In genomic region chr11:445765-446588, GRCh38 we compare ENCODE assay signal across 17 cellular contexts. TPM values are rescaled to one million over a fixed set of nuclear protein-coding genes. Genes with fewer than 3 reads are reported as not detected.
DNase-seq lines count a peak whose midpoint lies in the region; ATAC-seq, FAIRE-seq and TF ChIP-seq lines count a peak whose summit lies in the region.
"Had no signal": no experiment of that assay in that cellular context is flagged by ENCODE, and none has a peak within 500 bp of the region (broad histone marks: within the 10 kb centered on the region; RNA-seq: fewer than 3 reads in every experiment).

No MANE protein-coding gene starts in this region.

- FAIRE-seq in astrocyte (lab: Jason Lieb, UNC), result no peak
- FAIRE-seq: keratinocyte had no signal

- no peak overlapping the region for H3K27ac Mint-ChIP-seq in astrocyte (ENCODE audit: unreplicated experiment)
- H3K27ac Mint-ChIP-seq in endothelial cell (ENCODE audit: unreplicated experiment), result no peak overlapping the region
- no peak overlapping the region for H3K27ac Mint-ChIP-seq in CD8-positive, alpha-beta T cell

- H3K27me3 Mint-ChIP-seq in astrocyte (ENCODE audit: low read depth, unreplicated experiment) (no peaks in the 10 kb centered on the region), endothelial cell (ENCODE audit: unreplicated experiment) (peaks cover 4% of the 10 kb centered on the region)
- no peaks in the 10 kb centered on the region for H3K27me3 Mint-ChIP-seq in CD8-positive, alpha-beta T cell (ENCODE audit: low read depth)

- no peak overlapping the region for H2AFZ ChIP-seq in astrocyte (ENCODE audit: low read depth, low read length)

- no peak overlapping the region for H3K9ac ChIP-seq in astrocyte (ENCODE audit: low read length)

- peaks cover 6% of the 10 kb centered on the region for H3K4me1 ChIP-seq in astrocyte (ENCODE audit: insufficient read depth, low read length)
- H3K4me1 ChIP-seq in muscle layer of duodenum (ENCODE audit: control insufficient read depth in 1 of 2, insufficient read depth in 2 of 2, low read length in 2 of 2), result peaks cover 5 to 21% of the 10 kb centered on the region in 2 donors
- peaks cover 27% of the 10 kb centered on the region for H3K4me1 ChIP-seq in CD8-positive, alpha-beta T cell (ENCODE audit: insufficient read depth, low read length)

- H3K27me3 ChIP-seq in astrocyte (ENCODE audit: insufficient read depth, low read length) (no peaks in the 10 kb centered on the region), muscle layer of duodenum (ENCODE audit: low read depth, low read length) (no peaks in the 10 kb centered on the region)
- H3K27me3 ChIP-seq in CD8-positive, alpha-beta T cell (ENCODE audit: insufficient read depth, low read length), result no peaks in the 10 kb centered on the region
- H3K27me3 ChIP-seq: ascending aorta, testis had no signal

- peaks cover 13% of the 10 kb centered on the region for H3K79me2 ChIP-seq in astrocyte (ENCODE audit: insufficient read depth, low read length)

- H3K4me3 Mint-ChIP-seq in astrocyte (ENCODE audit: unreplicated experiment) (peak overlapping the region; percentile 54), endothelial cell (ENCODE audit: unreplicated experiment) (no peak overlapping the region)
- no peak overlapping the region for H3K4me3 Mint-ChIP-seq in CD8-positive, alpha-beta T cell
- H3K4me3 Mint-ChIP-seq: activated T-helper 1 cell treated with anti-CD3 and anti-CD28 coated beads, Interleukin-12 subunit alpha, Interleukin-12 subunit beta, Interleukin-2, Interleukin-4 antibody, amounts not matched to agents 30 ng/mL and 10 ng/mL and 1 ng/mL, durations not matched to agents 14 hours and 24 hours and 36 hours had no signal

- ATAC-seq in HG03571 (IDR thresholded peaks at IDR 0.05; ENCODE audit: unreplicated experiment), result no peak
- no peak for ATAC-seq in CD8-positive, alpha-beta T cell

- H3K9me3 Mint-ChIP-seq in astrocyte (ENCODE audit: unreplicated experiment) (no peaks in the 10 kb centered on the region), endothelial cell (ENCODE audit: unreplicated experiment) (no peaks in the 10 kb centered on the region)
- H3K9me3 Mint-ChIP-seq in CD8-positive, alpha-beta T cell, result no peaks in the 10 kb centered on the region
- H3K9me3 Mint-ChIP-seq: activated T-helper 1 cell treated with anti-CD3 and anti-CD28 coated beads, Interleukin-12 subunit alpha, Interleukin-12 subunit beta, Interleukin-2, Interleukin-4 antibody, amounts not matched to agents 30 ng/mL and 10 ng/mL and 1 ng/mL, durations not matched to agents 14 hours and 24 hours and 36 hours had no signal

- H3K9me3 ChIP-seq in astrocyte (ENCODE audit: insufficient read depth, low read depth, low read length), result no peaks in the 10 kb centered on the region
- H3K9me3 ChIP-seq in muscle layer of duodenum (ENCODE audit: control insufficient read depth in 1 of 2, low read length in 2 of 2), result no peaks in the 10 kb centered on the region
- H3K9me3 ChIP-seq in CD8-positive, alpha-beta T cell (ENCODE audit: low read length), result no peaks in the 10 kb centered on the region
- H3K9me3 ChIP-seq: ascending aorta, testis had no signal

- no peak for TF ChIP-seq CTCF in astrocyte (IDR thresholded peaks at IDR 0.05; ENCODE audit: insufficient read depth, low read depth, low read length)
- no peak for TF ChIP-seq CTCF in endothelial cell (IDR thresholded peaks at IDR 0.05; ENCODE audit: unreplicated experiment)
- no peak for TF ChIP-seq CTCF in CD8-positive, alpha-beta T cell (IDR thresholded peaks at IDR 0.05)

- H3K36me3 Mint-ChIP-seq in astrocyte (ENCODE audit: low read depth, unreplicated experiment) (peaks cover 2% of the 10 kb centered on the region), endothelial cell (ENCODE audit: low read depth, unreplicated experiment) (peaks cover 2% of the 10 kb centered on the region)
- peaks cover 3% of the 10 kb centered on the region for H3K36me3 Mint-ChIP-seq in CD8-positive, alpha-beta T cell

- H3K27ac ChIP-seq in astrocyte (ENCODE audit: low read depth, low read length) (no peak overlapping the region), muscle layer of duodenum (ENCODE audit: low read length) (peak overlapping the region; percentile 51)
- no peak overlapping the region for H3K27ac ChIP-seq in CD8-positive, alpha-beta T cell (ENCODE audit: low read depth, low read length)
- H3K27ac ChIP-seq: ascending aorta, testis had no signal

- intact Hi-C loops in CD8-positive, alpha-beta T cell (cut with DNase I, micrococcal nuclease), result loop anchor here in 1 of 2 experiments (10.0 kb wide), 1 partner anchor 479 kb away; the partner anchor contains the start of gene AP2A2

- CTCF ChIA-PET in CD8-positive, alpha-beta T cell (lab: Charles Lee), result interaction anchor here (0.9 to 6.4 kb wide), 3 partner anchors 29 to 196 kb away, joined by 4 to 65 read pairs (median 51); partner anchors contain the start of gene SIGIRR

- H3K4me3 ChIP-seq in astrocyte (ENCODE audit: insufficient read depth, low read depth, low read length), result no peak overlapping the region
- H3K4me3 ChIP-seq in muscle layer of duodenum (ENCODE audit: low read depth in 1 of 2, low read length in 2 of 2), result no peak overlapping the region
- H3K4me3 ChIP-seq in CD8-positive, alpha-beta T cell (ENCODE audit: low read depth, low read length), result no peak overlapping the region
- H3K4me3 ChIP-seq: ascending aorta, testis had no signal

- POLR2A ChIA-PET in CD8-positive, alpha-beta T cell (lab: Charles Lee), result interaction anchor here (5.6 kb wide), 1 partner anchor 40 kb away, joined by 62 read pairs; no protein-coding TSS in a partner anchor

- peaks cover 2% of the 10 kb centered on the region for H4K20me1 ChIP-seq in astrocyte (ENCODE audit: insufficient read depth, low read length)

- H3K4me1 Mint-ChIP-seq in astrocyte (ENCODE audit: low read depth, unreplicated experiment), result peaks cover 6% of the 10 kb centered on the region
- H3K4me1 Mint-ChIP-seq in endothelial cell (ENCODE audit: unreplicated experiment), result peaks cover 5% of the 10 kb centered on the region
- peaks cover 14% of the 10 kb centered on the region for H3K4me1 Mint-ChIP-seq in CD8-positive, alpha-beta T cell (ENCODE audit: low read depth)

- H3K4me2 ChIP-seq in astrocyte (ENCODE audit: low read length), result no peak overlapping the region

- H3K36me3 ChIP-seq in astrocyte (ENCODE audit: insufficient read depth, low read length) (no peaks in the 10 kb centered on the region), muscle layer of duodenum (ENCODE audit: control insufficient read depth in 1 of 2, insufficient read depth in 2 of 2, low read length in 2 of 2) (no peaks in the 10 kb centered on the region)
- H3K36me3 ChIP-seq in CD8-positive, alpha-beta T cell (ENCODE audit: insufficient read depth, low read length), result no peaks in the 10 kb centered on the region
- H3K36me3 ChIP-seq: ascending aorta had no signal

- DNase-seq in NCI-H345 (lab: John Stamatoyannopoulos, UW) (peak; percentile 36), NCI-H345 treated with DMSO at 0.1 percent for 48 hours (lab: John Stamatoyannopoulos, UW; ENCODE audit: unreplicated experiment) (no peak), COLO668 (lab: John Stamatoyannopoulos, UW; ENCODE audit: unreplicated experiment) (peak; percentile 63), astrocyte (ENCODE audit: low read depth) (no peak), endothelial cell (ENCODE audit: low spot score) (no peak)
- DNase-seq in CD8-positive, alpha-beta T cell, result no peak
- DNase-seq: cortex of kidney, KBM-7, NCI-H1092, NCI-H82, T1000, testis had no signal

RNA-seq across cellular contexts. Expression of gene PTDSS2, which starts 4.1 kb away (rescaled TPM):
- total RNA-seq in astrocyte (40.3 and 47.3 TPM in 2 replicates), endothelial cell (ENCODE audit: unreplicated experiment) (46.4 TPM)
- 10 to 100 TPM; 18.9 to 21.8 TPM for total RNA-seq in CD8-positive, alpha-beta T cell

RNA-seq across cellular contexts. Expression of gene ANO9, which starts 4.2 kb away (rescaled TPM):
- total RNA-seq in astrocyte (0.82 and 1.9 TPM in 2 replicates), endothelial cell (ENCODE audit: unreplicated experiment) (0.41 TPM)
- 10 to 100 TPM; 84.0 to 86.7 TPM for total RNA-seq in CD8-positive, alpha-beta T cell

RNA-seq across cellular contexts. Expression of gene SIGIRR, which starts 31.2 kb away (rescaled TPM):
- total RNA-seq in astrocyte (6.2 and 7.2 TPM in 2 replicates), endothelial cell (ENCODE audit: unreplicated experiment) (18.7 TPM)
- total RNA-seq in CD8-positive, alpha-beta T cell, result 100 to 1,000 TPM; 270 to 294 TPM

RNA-seq across cellular contexts. Expression of gene PKP3, which starts 52.0 kb away (rescaled TPM):
- total RNA-seq in astrocyte (1.1 and 2.1 TPM in 2 replicates), endothelial cell (ENCODE audit: unreplicated experiment) (0.49 TPM)
- under 1 TPM in 1 of 2 experiments, not detected in 1; 0.62 TPM for total RNA-seq in CD8-positive, alpha-beta T cell
- total RNA-seq: activated T-helper 1 cell treated with anti-CD3 and anti-CD28 coated beads, Interleukin-12 subunit alpha, Interleukin-12 subunit beta, Interleukin-2, Interleukin-4 antibody, amounts not matched to agents 30 ng/mL and 10 ng/mL and 1 ng/mL, durations not matched to agents 14 hours and 24 hours and 36 hours; ascending aorta had no signal

Comparison
In these comparisons a context has a peak if more than half of its experiments do, and no peak if none do; other contexts are left out.
1. DNase-seq: peak in NCI-H345 (single experiment) and COLO668 (single experiment); none in NCI-H345 treated with DMSO at 0.1 percent for 48 hours (single experiment), astrocyte (single experiment), endothelial cell (single experiment) and CD8-positive, alpha-beta T cell (0 of 7).
2. RNA of gene ANO9, which starts 4.2 kb away (total RNA-seq): 84.0 to 86.7 TPM in CD8-positive, alpha-beta T cell; 0.82 to 1.9 TPM in astrocyte and 0.41 TPM in endothelial cell (single experiment); every median in the first group is over 10 times any median in the second.
3. RNA of gene SIGIRR, which starts 31.2 kb away (total RNA-seq): 270 to 294 TPM in CD8-positive, alpha-beta T cell; 18.7 TPM in endothelial cell (single experiment) and 6.2 to 7.2 TPM in astrocyte; every median in the first group is over 10 times any median in the second.